ENCODE assay signal across 11 cellular contexts in genomic region chr1:94602312-94602711, GRCh38.
DNase-seq lines count a peak whose midpoint lies in the region; ATAC-seq and TF ChIP-seq lines count a peak whose summit lies in the region.
"Had no signal": no experiment of that assay in that cellular context is flagged by ENCODE, and none has a peak within 500 bp of the region (broad histone marks: within the 10 kb centered on the region; RNA-seq: fewer than 3 reads in every experiment).

No MANE protein-coding gene starts in this region.

- H3K27me3 ChIP-seq in colonic mucosa = no peaks in the 10 kb centered on the region
- no peaks in the 10 kb centered on the region for H3K27me3 ChIP-seq in BE2C

- TF ChIP-seq CTCF in colonic mucosa (IDR thresholded peaks at IDR 0.05) (no peak), BE2C (IDR thresholded peaks at IDR 0.05; ENCODE audit: low read depth, low read length) (no peak)

- intact Hi-C loops in colonic mucosa (cut with DNase I) (loop anchor here (10.0 kb wide), 1 partner anchor 192 kb away; no protein-coding TSS in a partner anchor), sciatic nerve (cut with DNase I) (no loop called here)

- peak; percentile 57 for DNase-seq in activated CD8-positive, alpha-beta memory T cell treated with anti-CD3 and anti-CD28 coated beads, Interleukin-2, amount 10 ng/mL, durations not matched to agents 7 days and 5 days
- no peak for DNase-seq in activated CD8-positive, alpha-beta memory T cell treated with anti-CD3 and anti-CD28 coated beads, Interleukin-2, amount 50 U/mL, for 4 hours
- DNase-seq in NOMO-1 treated with dmso at 0.1 percent for 144 hours (lab: John Stamatoyannopoulos, UW; ENCODE audit: unreplicated experiment) (peak; percentile 86), colonic mucosa (peak; percentile 57), sciatic nerve (ENCODE audit: low spot score) (no peak), NCI-H2196 treated with DMSO at 0.1 percent for 48 hours (lab: John Stamatoyannopoulos, UW; ENCODE audit: unreplicated experiment) (no peak), BE2C (no peak)
- DNase-seq: NCI-H1105; stimulated activated naive B cell treated with anti-CD40 and anti-IgM and Interleukin-4, amounts not matched to agents 10 μg/mL and 1 μg/mL and 100 μg/mL, for 72 hours had no signal

- peaks cover 40% of the 10 kb centered on the region for H3K27me3 Mint-ChIP-seq in activated CD8-positive, alpha-beta memory T cell treated with anti-CD3 and anti-CD28 coated beads, Interleukin-2, amount 10 ng/mL, durations not matched to agents 7 days and 5 days

- H3K9me3 ChIP-seq in colonic mucosa = no peaks in the 10 kb centered on the region
- no peaks in the 10 kb centered on the region for H3K9me3 ChIP-seq in BE2C

- peak overlapping the region in 1 of 2 donors; percentile 46 for H3K9ac ChIP-seq in colonic mucosa (ENCODE audit: low read depth in 2 of 2, low read length in 2 of 2)

- H3K4me1 Mint-ChIP-seq in activated CD8-positive, alpha-beta memory T cell treated with anti-CD3 and anti-CD28 coated beads, Interleukin-2, amount 10 ng/mL, durations not matched to agents 7 days and 5 days = peaks cover 13% of the 10 kb centered on the region

- CTCF ChIA-PET in activated CD8-positive, alpha-beta memory T cell treated with anti-CD3 and anti-CD28 coated beads, Interleukin-2, amount 10 ng/mL, durations not matched to agents 7 days and 5 days (lab: Charles Lee) = no interaction called here

- no peaks in the 10 kb centered on the region for H3K9me3 Mint-ChIP-seq in activated CD8-positive, alpha-beta memory T cell treated with anti-CD3 and anti-CD28 coated beads, Interleukin-2, amount 10 ng/mL, durations not matched to agents 7 days and 5 days (ENCODE audit: low read depth)

- peak overlapping the region; percentile 49 for H3K27ac ChIP-seq in colonic mucosa
- H3K27ac ChIP-seq: VCaP had no signal

- peak overlapping the region; percentile 59 for H3K27ac Mint-ChIP-seq in activated CD8-positive, alpha-beta memory T cell treated with anti-CD3 and anti-CD28 coated beads, Interleukin-2, amount 10 ng/mL, durations not matched to agents 7 days and 5 days
- H3K27ac Mint-ChIP-seq: stimulated activated naive B cell treated with anti-CD40 and anti-IgM and Interleukin-4, amounts not matched to agents 10 μg/mL and 1 μg/mL and 100 μg/mL, for 72 hours had no signal

- H3K36me3 Mint-ChIP-seq in activated CD8-positive, alpha-beta memory T cell treated with anti-CD3 and anti-CD28 coated beads, Interleukin-2, amount 10 ng/mL, durations not matched to agents 7 days and 5 days = no peaks in the 10 kb centered on the region
- H3K36me3 Mint-ChIP-seq: stimulated activated naive B cell treated with anti-CD40 and anti-IgM and Interleukin-4, amounts not matched to agents 10 μg/mL and 1 μg/mL and 100 μg/mL, for 72 hours had no signal

- peaks cover 7% of the 10 kb centered on the region for H3K4me1 ChIP-seq in colonic mucosa
- no peaks in the 10 kb centered on the region for H3K4me1 ChIP-seq in BE2C

- H3K4me3 Mint-ChIP-seq in activated CD8-positive, alpha-beta memory T cell treated with anti-CD3 and anti-CD28 coated beads, Interleukin-2, amount 10 ng/mL, durations not matched to agents 7 days and 5 days = peak overlapping the region; percentile 19
- H3K4me3 Mint-ChIP-seq: stimulated activated naive B cell treated with anti-CD40 and anti-IgM and Interleukin-4, amounts not matched to agents 10 μg/mL and 1 μg/mL and 100 μg/mL, for 72 hours had no signal

- H3K4me3 ChIP-seq in colonic mucosa = no peak overlapping the region
- H3K4me3 ChIP-seq in BE2C (ENCODE audit: low read depth, low read length) = no peak overlapping the region

- H3K36me3 ChIP-seq in colonic mucosa (no peaks in the 10 kb centered on the region), BE2C (no peaks in the 10 kb centered on the region)

- peak; percentile 78 for ATAC-seq in activated CD8-positive, alpha-beta memory T cell treated with anti-CD3 and anti-CD28 coated beads, Interleukin-2, amount 10 ng/mL, durations not matched to agents 7 days and 5 days
- ATAC-seq in sciatic nerve (peak; percentile 26), GM19452 (IDR thresholded peaks at IDR 0.05; ENCODE audit: unreplicated experiment) (no peak)

Comparison
In these comparisons a context has a peak if more than half of its experiments do, and no peak if none do; other contexts are left out.
1. DNase-seq: peak in activated CD8-positive, alpha-beta memory T cell treated with anti-CD3 and anti-CD28 coated beads, Interleukin-2, amount 10 ng/mL, durations not matched to agents 7 days and 5 days (single experiment), NOMO-1 treated with dmso at 0.1 percent for 144 hours (single experiment) and colonic mucosa (single experiment); none in activated CD8-positive, alpha-beta memory T cell treated with anti-CD3 and anti-CD28 coated beads, Interleukin-2, amount 50 U/mL, for 4 hours (single experiment), sciatic nerve (single experiment), NCI-H2196 treated with DMSO at 0.1 percent for 48 hours (single experiment) and BE2C (single experiment).